18 cellular contexts compared by ENCODE assay signal in the genomic region with DNA sequence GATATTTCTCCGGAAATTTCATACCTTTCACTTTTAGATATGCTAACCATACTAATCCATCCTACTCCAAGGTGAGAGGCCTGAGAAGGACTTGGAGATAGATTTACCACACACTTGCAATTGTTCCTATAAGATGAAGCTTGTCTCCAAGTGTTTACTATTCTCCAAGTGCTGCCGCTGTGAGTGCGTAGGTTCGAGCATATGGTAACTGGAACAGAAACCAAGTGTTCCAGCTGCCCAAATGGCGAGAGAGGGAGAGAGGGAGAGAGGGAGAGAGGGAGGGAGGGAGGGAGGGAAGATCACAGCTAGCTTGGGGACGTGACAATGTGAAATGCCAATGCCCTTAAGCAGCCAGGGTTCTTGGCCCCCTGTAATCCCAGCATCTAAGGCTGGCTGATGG. TPM values are rescaled to one million over a fixed set of nuclear protein-coding genes. Genes with fewer than 3 reads are reported as not detected.
DNase-seq lines count a peak whose midpoint lies in the region; ATAC-seq lines count a peak whose summit lies in the region.
"Had no signal": no experiment of that assay in that cellular context is flagged by ENCODE, and none has a peak within 500 bp of the region (broad histone marks: within the 10 kb centered on the region; RNA-seq: fewer than 3 reads in every experiment).

No MANE protein-coding gene starts in this region.

- intact Hi-C loops in left ventricle myocardium superior (cut with micrococcal nuclease), result no loop called here
- intact Hi-C loops in right cardiac atrium (cut with DNase I), result no loop called here

- H3K27me3 Mint-ChIP-seq in activated CD8-positive, alpha-beta memory T cell treated with anti-CD3 and anti-CD28 coated beads, Interleukin-2, amount 10 ng/mL, durations not matched to agents 7 days and 5 days, result no peaks in the 10 kb centered on the region
- H3K27me3 Mint-ChIP-seq: activated naive CD8-positive, alpha-beta T cell treated with anti-CD3 and anti-CD28 coated beads, Interleukin-2, amount 10 ng/mL, durations not matched to agents 7 days and 5 days had no signal

- no peak overlapping the region for H3K4me3 ChIP-seq in right cardiac atrium (ENCODE audit: low read length)
- H3K4me3 ChIP-seq: sigmoid colon had no signal

- WGBS in right cardiac atrium, result 58% methylated on average over 6 of the region's 6 CpGs

- H3K9me3 Mint-ChIP-seq in activated CD8-positive, alpha-beta memory T cell treated with anti-CD3 and anti-CD28 coated beads, Interleukin-2, amount 10 ng/mL, durations not matched to agents 7 days and 5 days (ENCODE audit: low read depth), result no peaks in the 10 kb centered on the region
- H3K9me3 Mint-ChIP-seq: activated naive CD8-positive, alpha-beta T cell treated with anti-CD3 and anti-CD28 coated beads, Interleukin-2, amount 10 ng/mL, durations not matched to agents 7 days and 5 days had no signal

- H3K4me1 Mint-ChIP-seq in activated CD8-positive, alpha-beta memory T cell treated with anti-CD3 and anti-CD28 coated beads, Interleukin-2, amount 10 ng/mL, durations not matched to agents 7 days and 5 days, result peaks cover 12% of the 10 kb centered on the region

- CTCF ChIA-PET in activated CD8-positive, alpha-beta memory T cell treated with anti-CD3 and anti-CD28 coated beads, Interleukin-2, amount 10 ng/mL, durations not matched to agents 7 days and 5 days (lab: Charles Lee), result interaction anchor here (0.8 kb wide), 1 partner anchor 44 kb away, joined by 3 read pairs; no protein-coding TSS in a partner anchor

- no peaks in the 10 kb centered on the region for H3K9me3 ChIP-seq in right cardiac atrium (ENCODE audit: control insufficient read depth, low read length)
- H3K9me3 ChIP-seq: sigmoid colon had no signal

- H3K27ac Mint-ChIP-seq in activated CD8-positive, alpha-beta memory T cell treated with anti-CD3 and anti-CD28 coated beads, Interleukin-2, amount 10 ng/mL, durations not matched to agents 7 days and 5 days, result no peak overlapping the region
- H3K27ac Mint-ChIP-seq: activated naive CD8-positive, alpha-beta T cell treated with anti-CD3 and anti-CD28 coated beads, Interleukin-2, amount 10 ng/mL, durations not matched to agents 7 days and 5 days had no signal

- DNase-seq in left ventricle myocardium superior, result no peak
- no peak for DNase-seq in right cardiac atrium
- DNase-seq in cerebellum (ENCODE audit: low spot score), result peak; percentile 41
- DNase-seq in occipital lobe (lab: John Stamatoyannopoulos, UW), result peak; percentile 62
- no peak for DNase-seq in dedifferentiated amniotic fluid mesenchymal stem cell (ENCODE audit: extremely low spot score)
- no peak for DNase-seq in activated CD8-positive, alpha-beta memory T cell treated with anti-CD3 and anti-CD28 coated beads, Interleukin-2, amount 10 ng/mL, durations not matched to agents 7 days and 5 days
- DNase-seq in AG08396 (ENCODE audit: low spot score), result no peak
- DNase-seq: activated naive CD8-positive, alpha-beta T cell treated with anti-CD3 and anti-CD28 coated beads, Interleukin-2, amount 10 ng/mL, durations not matched to agents 7 days and 5 days; islet precursor cell; MV-4-11; NCI-H1930; NCI-H69; sigmoid colon; stimulated activated naive CD8-positive, alpha-beta T cell treated with anti-CD3 and anti-CD28 coated beads, Interleukin-15, Interleukin-2, amounts not matched to agents 100 U/mL and 50 U/mL, for 24 hours had no signal

- ATAC-seq in left ventricle myocardium superior (peak; percentile 3), right cardiac atrium (no peak), GM18511 (IDR thresholded peaks at IDR 0.05; ENCODE audit: unreplicated experiment) (no peak)
- no peak for ATAC-seq in activated CD8-positive, alpha-beta memory T cell treated with anti-CD3 and anti-CD28 coated beads, Interleukin-2, amount 10 ng/mL, durations not matched to agents 7 days and 5 days
- ATAC-seq: HCT116; stimulated activated naive CD8-positive, alpha-beta T cell treated with anti-CD3 and anti-CD28 coated beads, Interleukin-15, Interleukin-2, amounts not matched to agents 100 U/mL and 50 U/mL, for 24 hours had no signal

- no peaks in the 10 kb centered on the region for H3K27me3 ChIP-seq in right cardiac atrium (ENCODE audit: control insufficient read depth, insufficient read depth)
- H3K27me3 ChIP-seq: sigmoid colon had no signal

- peaks cover 32% of the 10 kb centered on the region for H3K36me3 Mint-ChIP-seq in activated CD8-positive, alpha-beta memory T cell treated with anti-CD3 and anti-CD28 coated beads, Interleukin-2, amount 10 ng/mL, durations not matched to agents 7 days and 5 days

- no peak overlapping the region for H3K4me3 Mint-ChIP-seq in activated CD8-positive, alpha-beta memory T cell treated with anti-CD3 and anti-CD28 coated beads, Interleukin-2, amount 10 ng/mL, durations not matched to agents 7 days and 5 days
- H3K4me3 Mint-ChIP-seq: activated naive CD8-positive, alpha-beta T cell treated with anti-CD3 and anti-CD28 coated beads, Interleukin-2, amount 10 ng/mL, durations not matched to agents 7 days and 5 days had no signal

- H3K27ac ChIP-seq in right cardiac atrium (ENCODE audit: low read length), result no peak overlapping the region
- H3K27ac ChIP-seq: C4-2B, KMS-11 had no signal

- H3K4me1 ChIP-seq in right cardiac atrium (ENCODE audit: control insufficient read depth, insufficient read depth, low read length), result peaks cover 18% of the 10 kb centered on the region

RNA-seq across cellular contexts. Expression of a gene that starts 21.5 kb away (rescaled TPM):
- total RNA-seq in left ventricle myocardium superior, result 31.5 TPM
- 10 to 100 TPM; 31.2 to 41.4 (median 40.2) TPM for total RNA-seq in right cardiac atrium
- 29.2 TPM for polyA plus RNA-seq in right cardiac atrium
- 35.4 TPM for total RNA-seq in cerebellum
- total RNA-seq in occipital lobe, result 12.9 TPM
- total RNA-seq in activated CD8-positive, alpha-beta memory T cell treated with anti-CD3 and anti-CD28 coated beads, Interleukin-2, amount 10 ng/mL, durations not matched to agents 7 days and 5 days, result 10 to 100 TPM; 84.4 to 90.2 TPM

RNA-seq across cellular contexts. Expression of a gene that starts 49.4 kb away (rescaled TPM):
- total RNA-seq in left ventricle myocardium superior, result 402 TPM
- 100 to 1,000 TPM; 216 to 307 (median 277) TPM for total RNA-seq in right cardiac atrium
- polyA plus RNA-seq in right cardiac atrium, result 768 TPM
- total RNA-seq in cerebellum, result 40.3 TPM
- 35.7 TPM for total RNA-seq in occipital lobe
- 10 to 100 TPM; 94.2 to 94.9 TPM for total RNA-seq in activated CD8-positive, alpha-beta memory T cell treated with anti-CD3 and anti-CD28 coated beads, Interleukin-2, amount 10 ng/mL, durations not matched to agents 7 days and 5 days

RNA-seq across cellular contexts. Expression of a gene that starts 49.7 kb away (rescaled TPM):
- 21.6 TPM for total RNA-seq in left ventricle myocardium superior
- 10 to 100 TPM; 21.2 to 28.6 (median 23.8) TPM for total RNA-seq in right cardiac atrium
- polyA plus RNA-seq in right cardiac atrium, result 34.0 TPM
- total RNA-seq in cerebellum, result 9.3 TPM
- 10.3 TPM for total RNA-seq in occipital lobe
- total RNA-seq in activated CD8-positive, alpha-beta memory T cell treated with anti-CD3 and anti-CD28 coated beads, Interleukin-2, amount 10 ng/mL, durations not matched to agents 7 days and 5 days, result 10 to 100 TPM; 18.3 to 24.3 TPM

Comparison
In these comparisons a context has a peak if more than half of its experiments do, and no peak if none do; other contexts are left out.
1. DNase-seq: peak in cerebellum (single experiment) and occipital lobe (single experiment); none in left ventricle myocardium superior (single experiment), right cardiac atrium (0 of 3), dedifferentiated amniotic fluid mesenchymal stem cell (single experiment), activated CD8-positive, alpha-beta memory T cell treated with anti-CD3 and anti-CD28 coated beads, Interleukin-2, amount 10 ng/mL, durations not matched to agents 7 days and 5 days (single experiment) and AG08396 (single experiment).